Comparison of ENCODE assay signal across 8 cellular contexts in the genomic region with DNA sequence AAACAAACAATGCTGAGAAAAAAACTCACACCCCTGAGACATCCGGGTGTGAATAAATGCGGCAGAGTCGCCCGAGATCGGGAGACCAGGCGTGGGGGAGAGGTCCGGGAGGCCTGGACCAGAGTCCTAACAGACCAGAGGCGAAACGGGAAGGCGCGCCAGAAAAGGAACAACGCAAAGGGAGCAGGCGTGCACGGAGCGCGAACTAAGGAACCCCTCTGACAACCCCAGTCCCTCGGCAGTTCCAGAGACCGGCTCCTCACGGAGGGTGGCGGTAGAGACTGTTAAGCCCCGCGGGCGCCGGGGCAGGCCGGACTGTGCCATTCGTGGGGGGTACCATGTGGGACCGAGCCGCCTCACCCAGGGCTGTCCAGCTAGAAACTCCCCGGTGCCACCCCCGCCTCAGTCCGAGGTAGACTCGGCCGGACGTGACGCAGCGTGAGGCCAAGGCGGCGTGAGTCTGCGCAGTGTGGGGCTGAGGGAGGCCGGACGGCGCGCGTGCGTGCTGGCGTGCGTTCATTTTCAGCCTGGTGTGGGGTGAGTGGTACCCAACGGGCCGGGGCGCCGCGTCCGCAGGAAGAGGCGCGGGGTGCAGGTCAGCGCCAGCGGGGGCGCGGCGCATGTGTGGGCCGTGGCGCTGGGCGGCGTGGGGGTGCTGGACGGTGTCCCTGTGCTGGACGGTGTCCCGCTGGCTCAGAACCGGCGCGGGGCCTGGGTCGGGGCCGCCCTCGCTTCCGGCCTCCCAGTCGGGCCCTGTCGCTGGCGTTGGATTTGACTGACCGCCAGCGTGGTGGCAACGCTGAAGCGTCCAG. TPM values are rescaled to one million over a fixed set of nuclear protein-coding genes. Genes with fewer than 3 reads are reported as not detected.
A peak's percentile ranks its signal among the peaks of the same experiment; 100 is the strongest.
DNase-seq lines count a peak whose midpoint lies in the region; ATAC-seq and TF ChIP-seq lines count a peak whose summit lies in the region.

A gene (plus strand): TSS at position 513 of the 812 bp plus-strand sequence. CDS start 1,075 bp downstream, outside the sequence.

- POLR2A ChIA-PET in WTC11 (lab: Charles Lee): interaction anchor here (0.6 kb wide), 1 partner anchor 19 kb away, joined by 3 read pairs; no protein-coding TSS in a partner anchor

- CTCF ChIA-PET in WTC11 (lab: Charles Lee): interaction anchor here (0.5 to 1.0 kb wide), 3 partner anchors 20 to 353 kb away, joined by 3 to 4 read pairs (median 3); no protein-coding TSS in a partner anchor

- peak; percentile 99 for TF ChIP-seq POLR2A in GM18951 (IDR thresholded peaks at IDR 0.05; ENCODE audit: extremely low read depth, insufficient read depth, insufficient read length)

- H3K27ac Mint-ChIP-seq in WTC11: peak within 1 kb of the TSS; percentile 98

- peak; percentile 99 for DNase-seq in AG09319 (ENCODE audit: extremely low read depth, low read depth)
- DNase-seq in NCI-H226: peak; percentile 99
- peak; percentile 99 for DNase-seq in WTC11 (ENCODE audit: low spot score)
- peak; percentile 99 to 100 for DNase-seq in cardiac fibroblast (ENCODE audit: low read depth in 2 of 2)
- DNase-seq in iPS-NIHi7 (ENCODE audit: extremely low spot score): peak; percentile 98
- DNase-seq in smooth muscle cell of the brain vasculature (ENCODE audit: low read depth, low spot score): peak; percentile 97

- in situ Hi-C loops in GM18951 (cut with MboI; ENCODE audit: low sequenced_read_pairs, unreplicated experiment): no loop called here

- H3K4me1 Mint-ChIP-seq in WTC11: peaks cover 11% of the 10 kb centered on the region; the same call in 1 of the 2 replicates

- ATAC-seq in HG03196 (IDR thresholded peaks at IDR 0.05; ENCODE audit: unreplicated experiment): peak; percentile 97
- peak; percentile 98 for ATAC-seq in WTC11

- peak; percentile 58 for TF ChIP-seq CTCF in AG09319 (IDR thresholded peaks at IDR 0.05; ENCODE audit: low read depth, low read length)
- no peak for TF ChIP-seq CTCF in WTC11 (IDR thresholded peaks at IDR 0.05)
- peak; percentile 61 for TF ChIP-seq CTCF in cardiac fibroblast (IDR thresholded peaks at IDR 0.05; ENCODE audit: low read depth, low read length)

- no peaks in the 10 kb centered on the region for H3K9me3 Mint-ChIP-seq in WTC11

- peaks cover 4% of the 10 kb centered on the region; the same call in 1 of the 2 replicates for H3K27me3 Mint-ChIP-seq in WTC11 (ENCODE audit: low read depth)

- H3K4me3 Mint-ChIP-seq in WTC11: peak within 1 kb of the TSS; percentile 100

- peak within 1 kb of the TSS; percentile 71 to 82 for H3K4me3 ChIP-seq in cardiac fibroblast (replicated peaks in 1 of 2; ENCODE audit: low read depth in 2 of 2, low read length in 2 of 2)

- H3K36me3 Mint-ChIP-seq in WTC11: peaks cover 29% of the 10 kb centered on the region

TF ChIP-seq in WTC11, 78 proteins besides CTCF, POLR2A, EP300 and RAD21 (continues in another document):
- TF ChIP-seq, protein P1, sequence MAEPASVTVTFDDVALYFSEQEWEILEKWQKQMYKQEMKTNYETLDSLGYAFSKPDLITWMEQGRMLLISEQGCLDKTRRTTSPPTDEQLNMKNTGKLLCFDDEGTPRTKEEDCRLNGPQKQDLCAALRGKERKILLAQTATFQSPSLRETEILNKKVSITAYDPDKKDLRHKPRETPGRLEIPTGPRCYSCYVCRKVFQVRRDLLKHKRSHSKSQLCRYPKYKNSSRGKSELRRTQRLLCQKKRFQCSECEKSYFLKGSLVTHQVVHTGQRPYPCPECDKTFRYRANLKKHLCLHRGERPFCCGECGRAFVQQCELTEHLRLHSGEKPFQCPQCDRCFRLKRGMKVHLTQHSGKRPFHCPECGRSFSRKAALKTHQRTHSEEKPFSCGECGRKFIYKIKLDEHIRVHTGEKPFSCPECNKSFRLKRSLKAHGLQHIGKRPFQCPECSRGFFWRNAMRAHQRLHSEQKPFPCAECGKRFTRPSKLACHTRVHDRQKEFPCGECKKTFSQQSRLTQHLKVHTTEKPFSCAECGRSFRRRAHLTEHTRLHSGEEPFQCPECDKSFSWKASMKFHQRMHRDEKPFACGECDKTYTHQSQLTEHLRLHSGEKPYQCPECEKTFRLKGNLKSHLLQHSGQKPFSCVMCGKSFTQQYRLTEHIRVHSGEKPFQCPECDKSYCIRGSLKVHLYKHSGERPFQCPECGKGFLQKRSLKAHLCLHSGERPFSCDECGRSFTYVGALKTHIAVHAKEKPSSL (CRISPR knock-in tag; conservative IDR thresholded peaks at IDR 0.05): no peak
- peak; percentile 70; the same call in 1 of the 2 replicates for TF ChIP-seq SMAD3 (CRISPR knock-in tag; IDR thresholded peaks at IDR 0.05; ENCODE audit: borderline replicate concordance)
- TF ChIP-seq, protein P2, sequence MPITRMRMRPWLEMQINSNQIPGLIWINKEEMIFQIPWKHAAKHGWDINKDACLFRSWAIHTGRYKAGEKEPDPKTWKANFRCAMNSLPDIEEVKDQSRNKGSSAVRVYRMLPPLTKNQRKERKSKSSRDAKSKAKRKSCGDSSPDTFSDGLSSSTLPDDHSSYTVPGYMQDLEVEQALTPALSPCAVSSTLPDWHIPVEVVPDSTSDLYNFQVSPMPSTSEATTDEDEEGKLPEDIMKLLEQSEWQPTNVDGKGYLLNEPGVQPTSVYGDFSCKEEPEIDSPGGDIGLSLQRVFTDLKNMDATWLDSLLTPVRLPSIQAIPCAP (CRISPR knock-in tag; IDR thresholded peaks at IDR 0.05): no peak
- TF ChIP-seq ZNF138 (CRISPR knock-in tag; conservative IDR thresholded peaks at IDR 0.05): no peak
- peak; percentile 45; the same call in 1 of the 2 replicates for TF ChIP-seq TCF7 (CRISPR knock-in tag; IDR thresholded peaks at IDR 0.05; ENCODE audit: low read depth)
- 0 out of 2 replicates have a peak, but pooled peaks have one; percentile 14 for TF ChIP-seq ELF4 (CRISPR knock-in tag; IDR thresholded peaks at IDR 0.05; ENCODE audit: low read depth)
- TF ChIP-seq NFATC4 (CRISPR knock-in tag; IDR thresholded peaks at IDR 0.05): no peak
- TF ChIP-seq OVOL2 (CRISPR knock-in tag; IDR thresholded peaks at IDR 0.05; ENCODE audit: borderline replicate concordance): no peak
- TF ChIP-seq GTF2I (CRISPR knock-in tag; conservative IDR thresholded peaks at IDR 0.05): no peak
- no peak for TF ChIP-seq JAZF1 (CRISPR knock-in tag; IDR thresholded peaks at IDR 0.05)
- TF ChIP-seq ZNF423 (CRISPR knock-in tag; IDR thresholded peaks at IDR 0.05): no peak
- no peak for TF ChIP-seq EMX1 (CRISPR knock-in tag; IDR thresholded peaks at IDR 0.05)
- TF ChIP-seq TEAD4 (CRISPR knock-in tag; IDR thresholded peaks at IDR 0.05): no peak
- TF ChIP-seq, protein P3, sequence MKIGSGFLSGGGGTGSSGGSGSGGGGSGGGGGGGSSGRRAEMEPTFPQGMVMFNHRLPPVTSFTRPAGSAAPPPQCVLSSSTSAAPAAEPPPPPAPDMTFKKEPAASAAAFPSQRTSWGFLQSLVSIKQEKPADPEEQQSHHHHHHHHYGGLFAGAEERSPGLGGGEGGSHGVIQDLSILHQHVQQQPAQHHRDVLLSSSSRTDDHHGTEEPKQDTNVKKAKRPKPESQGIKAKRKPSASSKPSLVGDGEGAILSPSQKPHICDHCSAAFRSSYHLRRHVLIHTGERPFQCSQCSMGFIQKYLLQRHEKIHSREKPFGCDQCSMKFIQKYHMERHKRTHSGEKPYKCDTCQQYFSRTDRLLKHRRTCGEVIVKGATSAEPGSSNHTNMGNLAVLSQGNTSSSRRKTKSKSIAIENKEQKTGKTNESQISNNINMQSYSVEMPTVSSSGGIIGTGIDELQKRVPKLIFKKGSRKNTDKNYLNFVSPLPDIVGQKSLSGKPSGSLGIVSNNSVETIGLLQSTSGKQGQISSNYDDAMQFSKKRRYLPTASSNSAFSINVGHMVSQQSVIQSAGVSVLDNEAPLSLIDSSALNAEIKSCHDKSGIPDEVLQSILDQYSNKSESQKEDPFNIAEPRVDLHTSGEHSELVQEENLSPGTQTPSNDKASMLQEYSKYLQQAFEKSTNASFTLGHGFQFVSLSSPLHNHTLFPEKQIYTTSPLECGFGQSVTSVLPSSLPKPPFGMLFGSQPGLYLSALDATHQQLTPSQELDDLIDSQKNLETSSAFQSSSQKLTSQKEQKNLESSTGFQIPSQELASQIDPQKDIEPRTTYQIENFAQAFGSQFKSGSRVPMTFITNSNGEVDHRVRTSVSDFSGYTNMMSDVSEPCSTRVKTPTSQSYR (CRISPR knock-in tag; IDR thresholded peaks at IDR 0.05): peak; percentile 67
- TF ChIP-seq, protein P4, sequence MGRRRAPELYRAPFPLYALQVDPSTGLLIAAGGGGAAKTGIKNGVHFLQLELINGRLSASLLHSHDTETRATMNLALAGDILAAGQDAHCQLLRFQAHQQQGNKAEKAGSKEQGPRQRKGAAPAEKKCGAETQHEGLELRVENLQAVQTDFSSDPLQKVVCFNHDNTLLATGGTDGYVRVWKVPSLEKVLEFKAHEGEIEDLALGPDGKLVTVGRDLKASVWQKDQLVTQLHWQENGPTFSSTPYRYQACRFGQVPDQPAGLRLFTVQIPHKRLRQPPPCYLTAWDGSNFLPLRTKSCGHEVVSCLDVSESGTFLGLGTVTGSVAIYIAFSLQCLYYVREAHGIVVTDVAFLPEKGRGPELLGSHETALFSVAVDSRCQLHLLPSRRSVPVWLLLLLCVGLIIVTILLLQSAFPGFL (CRISPR knock-in tag; IDR thresholded peaks at IDR 0.05; ENCODE audit: borderline replicate concordance): 0 out of 2 replicates have a peak, but pooled peaks have one; percentile 9
- TF ChIP-seq, protein P5, sequence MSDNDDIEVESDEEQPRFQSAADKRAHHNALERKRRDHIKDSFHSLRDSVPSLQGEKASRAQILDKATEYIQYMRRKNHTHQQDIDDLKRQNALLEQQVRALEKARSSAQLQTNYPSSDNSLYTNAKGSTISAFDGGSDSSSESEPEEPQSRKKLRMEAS (CRISPR knock-in tag; IDR thresholded peaks at IDR 0.05): peak; percentile 90
- TF ChIP-seq FOXJ3 (CRISPR knock-in tag; IDR thresholded peaks at IDR 0.05; ENCODE audit: borderline replicate concordance): no peak
- TF ChIP-seq TP53 (CRISPR knock-in tag; IDR thresholded peaks at IDR 0.05): no peak

RNA-seq across cellular contexts. Expression of the gene that starts here (rescaled TPM):
- total RNA-seq in WTC11 (2021): 337 to 343 TPM (median 340 TPM) in 3 replicates

Comparison
In these comparisons a context has a peak if more than half of its experiments do, and no peak if none do; other contexts are left out.
1. Peak in every context shown above with its lines: DNase-seq, ATAC-seq and H3K4me3 ChIP-seq.